1 cellular context compared by ENCODE assay signal in genomic region chr9:78031271-78031825, GRCh38.
TF ChIP-seq lines count a peak whose summit lies in the region.

TSS of gene GNAQ (minus strand) at chr9:78031811. CDS start at chr9:78031235, 576 bp downstream.

TF ChIP-seq in SK-N-SH, 30 proteins besides CTCF, POLR2A, EP300 and RAD21 (continued from another document):
- no peak for TF ChIP-seq REST (IDR thresholded peaks at IDR 0.05; ENCODE audit: low read depth, low read length)
- no peak for TF ChIP-seq POLR2AphosphoS5 (IDR thresholded peaks at IDR 0.05; ENCODE audit: low read depth, low read length)
- TF ChIP-seq TAF1 (IDR thresholded peaks at IDR 0.05; ENCODE audit: borderline replicate concordance, low read depth, low read length): no peak
- no peak for TF ChIP-seq RCOR1 (IDR thresholded peaks at IDR 0.05; ENCODE audit: low read length)
- no peak for TF ChIP-seq EZH2phosphoT487 (IDR thresholded peaks at IDR 0.05; ENCODE audit: borderline replicate concordance, low read depth)
- TF ChIP-seq USF1 (IDR thresholded peaks at IDR 0.05; ENCODE audit: borderline replicate concordance, low read depth): no peak
- no peak for TF ChIP-seq YY1 (IDR thresholded peaks at IDR 0.05; ENCODE audit: low read depth)
- TF ChIP-seq MEF2A (IDR thresholded peaks at IDR 0.05; ENCODE audit: borderline replicate concordance, low read depth): no peak
- TF ChIP-seq PBX3 (IDR thresholded peaks at IDR 0.05): no peak
- no peak for TF ChIP-seq JUND (IDR thresholded peaks at IDR 0.05)
- no peak for TF ChIP-seq TEAD4 (IDR thresholded peaks at IDR 0.05; ENCODE audit: borderline replicate concordance, insufficient read depth)
- TF ChIP-seq TCF12 (IDR thresholded peaks at IDR 0.05): no peak
TF ChIP-seq in SK-N-SH: peak in this region for 0.
